ENCODE assay signal across 35 cellular contexts in genomic region chr15:30999729-31000128, GRCh38.
"Had no signal": no experiment of that assay in that cellular context is flagged by ENCODE, and none has a peak within 500 bp of the region (broad histone marks: within the 10 kb centered on the region; RNA-seq: fewer than 3 reads in every experiment).

No MANE protein-coding gene starts in this region.

- DNase-seq: Karpas-422, Kasumi-1, MG63, MM.1S, MV-4-11, NCI-H1048, NCI-H1092, NCI-H1092 treated with DMSO at 0.1 percent for 48 hours, NCI-H1105, NCI-H1105 treated with DMSO at 0.1 percent for 48 hours, NCI-H1417, NCI-H1417 treated with DMSO at 0.1 percent for 48 hours, NCI-H1436, NCI-H1436 treated with DMSO at 0.1 percent for 48 hours, NCI-H146, NCI-H1694, NCI-H1694 treated with DMSO at 0.1 percent for 48 hours, NCI-H187, NCI-H187 treated with DMSO at 0.1 percent for 48 hours, NCI-H1930, NCI-H2029, NCI-H2029 treated with DMSO at 0.1 percent for 48 hours, NCI-H2081, NCI-H2081 treated with DMSO at 0.1 percent for 48 hours, NCI-H2107, NCI-H2171, NCI-H2171 treated with DMSO at 0.1 percent for 48 hours, NCI-H2227 treated with DMSO at 0.1 percent for 48 hours, NCI-H226, NCI-H345, NCI-H446, NCI-H446 treated with DMSO at 0.1 percent for 48 hours, NCI-H510A, NCI-H510A treated with DMSO at 0.1 percent for 48 hours, NCI-H524 had no signal

- H3K4me3 ChIP-seq: MG63 had no signal

- H3K9me3 ChIP-seq: MG63 had no signal

- H3K27me3 ChIP-seq: MG63 had no signal

- H3K36me3 ChIP-seq: MG63 had no signal
